In the genomic region with DNA sequence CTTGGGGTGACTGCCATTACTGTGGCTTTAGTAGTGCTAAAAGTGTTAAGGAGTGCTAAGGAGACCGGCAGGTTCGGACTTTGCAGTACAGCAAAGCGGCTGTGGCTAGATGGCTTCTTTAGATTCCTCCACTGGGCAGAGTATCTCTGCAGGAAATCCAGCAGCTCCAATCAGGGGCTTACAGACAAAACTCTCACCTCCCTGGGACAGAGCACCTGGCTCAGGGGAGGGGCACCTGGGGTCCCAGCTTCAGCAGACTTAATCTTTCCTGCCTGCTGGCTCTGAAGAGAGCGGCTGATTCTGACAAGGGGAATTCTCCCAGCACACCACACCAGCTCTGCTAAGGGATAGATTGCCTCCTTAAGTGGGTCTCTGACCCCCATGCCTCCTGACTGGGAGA, we compare ENCODE assay signal across 26 cellular contexts.
DNase-seq lines count a peak whose midpoint lies in the region; ATAC-seq and TF ChIP-seq lines count a peak whose summit lies in the region.
"Had no signal": no experiment of that assay in that cellular context is flagged by ENCODE, and none has a peak within 500 bp of the region (broad histone marks: within the 10 kb centered on the region; RNA-seq: fewer than 3 reads in every experiment).

No MANE protein-coding gene starts in this region.

- CTCF ChIA-PET in WTC11 (lab: Charles Lee), result no interaction called here

- H3K23ac ChIP-seq in mesendoderm (ENCODE audit: low read length), result no peak overlapping the region

- H3K27ac Mint-ChIP-seq in GM23338 (no peak overlapping the region), WTC11 (no peak overlapping the region)
- no peak overlapping the region for H3K27ac Mint-ChIP-seq in natural killer cell treated with Interleukin-12 subunit alpha and Interleukin-12 subunit beta and Interleukin-15 and Interleukin-18, amount 100 ng/mL, for 72 hours
- H3K27ac Mint-ChIP-seq: CD4-positive, alpha-beta memory T cell; CD4-positive, CD25-positive, alpha-beta regulatory T cell; CD8-positive, alpha-beta memory T cell had no signal

- H3K4me1 Mint-ChIP-seq in GM23338 (peaks cover 4% of the 10 kb centered on the region; the same call in 2 of the 3 replicates), WTC11 (peaks cover 7% of the 10 kb centered on the region)
- no peaks in the 10 kb centered on the region for H3K4me1 Mint-ChIP-seq in natural killer cell treated with Interleukin-12 subunit alpha and Interleukin-12 subunit beta and Interleukin-15 and Interleukin-18, amount 100 ng/mL, for 72 hours (ENCODE audit: low read depth in 2 of 2)
- H3K4me1 Mint-ChIP-seq: CD14-positive monocyte; CD4-positive, alpha-beta memory T cell; CD4-positive, CD25-positive, alpha-beta regulatory T cell; CD8-positive, alpha-beta memory T cell had no signal

- no CpG with 5 or more reads among the region's 4 CpGs for WGBS in mesendoderm (ENCODE audit: extremely low coverage, insufficient coverage, low lambda C conversion rate)

- H3K27me3 Mint-ChIP-seq in GM23338 (ENCODE audit: insufficient read depth, low read depth, poor library complexity) (no peaks in the 10 kb centered on the region), WTC11 (ENCODE audit: low read depth) (no peaks in the 10 kb centered on the region; the same call in 1 of the 2 replicates)
- H3K27me3 Mint-ChIP-seq in natural killer cell treated with Interleukin-12 subunit alpha and Interleukin-12 subunit beta and Interleukin-15 and Interleukin-18, amount 100 ng/mL, for 72 hours, result no peaks in the 10 kb centered on the region
- H3K27me3 Mint-ChIP-seq: CD4-positive, alpha-beta memory T cell; CD4-positive, CD25-positive, alpha-beta regulatory T cell; CD8-positive, alpha-beta memory T cell had no signal

- no peaks in the 10 kb centered on the region for H3K79me1 ChIP-seq in mesendoderm (ENCODE audit: low read length)

- POLR2A ChIA-PET in WTC11 (lab: Charles Lee), result no interaction called here

- H3K9me3 Mint-ChIP-seq in GM23338, result no peaks in the 10 kb centered on the region; the same call in 2 of the 3 replicates
- peaks cover 8% of the 10 kb centered on the region for H3K9me3 Mint-ChIP-seq in WTC11
- H3K9me3 Mint-ChIP-seq in natural killer cell treated with Interleukin-12 subunit alpha and Interleukin-12 subunit beta and Interleukin-15 and Interleukin-18, amount 100 ng/mL, for 72 hours, result peaks cover 33% of the 10 kb centered on the region

- no peak overlapping the region for H4K5ac ChIP-seq in mesendoderm (ENCODE audit: low read length)

- H2BK15ac ChIP-seq in mesendoderm (replicated peaks; ENCODE audit: low read depth), result no peak overlapping the region

- no peak overlapping the region for H2AK5ac ChIP-seq in mesendoderm (ENCODE audit: low read length)

- no peak overlapping the region for H3K18ac ChIP-seq in mesendoderm (ENCODE audit: low read length)

- H3K4me1 ChIP-seq in GM23338 (ENCODE audit: insufficient read depth) (no peaks in the 10 kb centered on the region), mesendoderm (ENCODE audit: control insufficient read depth, low read depth, low read length) (no peaks in the 10 kb centered on the region)
- H3K4me1 ChIP-seq: BE2C, BLaER1 had no signal

- no peak overlapping the region for H3K56ac ChIP-seq in mesendoderm (ENCODE audit: low read length)

- H3K27me3 ChIP-seq in GM23338 (ENCODE audit: insufficient read depth) (no peaks in the 10 kb centered on the region), mesendoderm (ENCODE audit: insufficient read depth, low read length, poor library complexity) (no peaks in the 10 kb centered on the region)
- H3K27me3 ChIP-seq: BE2C, BLaER1 had no signal

- no peak overlapping the region for H2BK5ac ChIP-seq in mesendoderm (ENCODE audit: low read length)

- ATAC-seq in GM23338 (peak; percentile 31; the same call in 2 of the 3 replicates), WTC11 (peak; percentile 60), GM21367 (IDR thresholded peaks at IDR 0.05; ENCODE audit: unreplicated experiment) (no peak)
- no peak for ATAC-seq in natural killer cell treated with Interleukin-12 subunit alpha and Interleukin-12 subunit beta and Interleukin-15 and Interleukin-18, amount 100 ng/mL, for 72 hours
- ATAC-seq: GM12878 had no signal

- no peak overlapping the region for H3K4me3 ChIP-seq in GM23338
- no peak overlapping the region for H3K4me3 ChIP-seq in mesendoderm (ENCODE audit: low read length)
- H3K4me3 ChIP-seq: BLaER1, GM12878 had no signal

- peaks cover 12% of the 10 kb centered on the region; the same call in 1 of the 2 replicates for H3K9me2 ChIP-seq in GM23338 (ENCODE audit: insufficient read depth)

- H3K4me3 Mint-ChIP-seq in GM23338, result no peak overlapping the region
- no peak overlapping the region for H3K4me3 Mint-ChIP-seq in WTC11
- no peak overlapping the region for H3K4me3 Mint-ChIP-seq in natural killer cell treated with Interleukin-12 subunit alpha and Interleukin-12 subunit beta and Interleukin-15 and Interleukin-18, amount 100 ng/mL, for 72 hours
- H3K4me3 Mint-ChIP-seq: CD14-positive monocyte; CD4-positive, alpha-beta memory T cell; CD4-positive, CD25-positive, alpha-beta regulatory T cell; CD8-positive, alpha-beta memory T cell had no signal

- H3K36me3 ChIP-seq in GM23338 (ENCODE audit: insufficient read depth), result no peaks in the 10 kb centered on the region
- H3K36me3 ChIP-seq in mesendoderm (ENCODE audit: control insufficient read depth, insufficient read depth, low read length), result no peaks in the 10 kb centered on the region
- H3K36me3 ChIP-seq: BE2C, BLaER1 had no signal

- DNase-seq in GM23338 (ENCODE audit: low spot score) (no peak), WTC11 (ENCODE audit: low spot score) (no peak), iPS-NIHi7 (ENCODE audit: extremely low spot score) (peak; percentile 11), mesendoderm (peak; percentile 54), GM20000 (ENCODE audit: low spot score) (no peak), pons (ENCODE audit: low spot score) (no peak)
- DNase-seq in natural killer cell treated with Interleukin-12 subunit alpha and Interleukin-12 subunit beta and Interleukin-15 and Interleukin-18, amount 100 ng/mL, for 72 hours (ENCODE audit: low spot score), result no peak
- DNase-seq: ACHN; BE2C; C1 segment of cervical spinal cord; CD4-positive, alpha-beta memory T cell; CD4-positive, CD25-positive, alpha-beta regulatory T cell; CD8-positive, alpha-beta memory T cell; COR-L47; DMS 273 treated with DMSO at 0.1 percent for 48 hours; DMS153; DMS53; DMS79; DND-41; EL; GDM1 had no signal

- no peak overlapping the region for H3K9ac ChIP-seq in mesendoderm (ENCODE audit: low read length)
- H3K9ac ChIP-seq: BLaER1 had no signal

- peak overlapping the region; percentile 80; the same call in 1 of the 2 replicates for H2AFZ ChIP-seq in GM23338

- H3K36me3 Mint-ChIP-seq in GM23338 (ENCODE audit: low read depth) (no peaks in the 10 kb centered on the region), WTC11 (no peaks in the 10 kb centered on the region)
- peaks cover 4% of the 10 kb centered on the region for H3K36me3 Mint-ChIP-seq in natural killer cell treated with Interleukin-12 subunit alpha and Interleukin-12 subunit beta and Interleukin-15 and Interleukin-18, amount 100 ng/mL, for 72 hours
- H3K36me3 Mint-ChIP-seq: CD14-positive monocyte; CD4-positive, alpha-beta memory T cell; CD4-positive, CD25-positive, alpha-beta regulatory T cell; CD8-positive, alpha-beta memory T cell had no signal

- H2BK120ac ChIP-seq in mesendoderm (ENCODE audit: low read depth, low read length), result no peak overlapping the region

- H3K27ac ChIP-seq in GM23338 (ENCODE audit: low read depth) (no peak overlapping the region), mesendoderm (ENCODE audit: low read depth, low read length) (no peak overlapping the region)
- H3K27ac ChIP-seq: 22Rv1, BLaER1 had no signal

- H3K79me2 ChIP-seq in GM23338 (replicated peaks; ENCODE audit: insufficient read depth) (no peaks in the 10 kb centered on the region), mesendoderm (ENCODE audit: control insufficient read depth, insufficient read depth, low read length) (no peaks in the 10 kb centered on the region)

- no peak overlapping the region for H3K4ac ChIP-seq in mesendoderm (ENCODE audit: low read depth, low read length)

- H3F3A ChIP-seq in GM23338 (replicated peaks; ENCODE audit: low read depth), result no peaks in the 10 kb centered on the region

- TF ChIP-seq CTCF in GM23338 (conservative IDR thresholded peaks at IDR 0.05; ENCODE audit: low read depth in 2 of 2), result no peak
- no peak for TF ChIP-seq CTCF in WTC11 (IDR thresholded peaks at IDR 0.05)
- TF ChIP-seq CTCF in GM20000 (IDR thresholded peaks at IDR 0.05; ENCODE audit: extremely low read depth, missing control alignments), result no peak

- no peaks in the 10 kb centered on the region for H4K20me1 ChIP-seq in GM23338 (replicated peaks; ENCODE audit: insufficient read depth)
- H4K20me1 ChIP-seq: BLaER1 had no signal

- no peak overlapping the region for H4K8ac ChIP-seq in mesendoderm (ENCODE audit: low read depth, low read length)

- no peak overlapping the region for H3K4me2 ChIP-seq in GM23338
- H3K4me2 ChIP-seq in mesendoderm (ENCODE audit: low read length), result no peak overlapping the region
- H3K4me2 ChIP-seq: BLaER1 had no signal

TF ChIP-seq in GM23338, 12 proteins besides CTCF, POLR2A, EP300 and RAD21 (continues in another document):
- no peak for TF ChIP-seq JUNB (IDR thresholded peaks at IDR 0.05; ENCODE audit: unreplicated experiment)
- TF ChIP-seq EZH2 (IDR thresholded peaks at IDR 0.05; ENCODE audit: low read depth, unreplicated experiment), result no peak
- no peak for TF ChIP-seq STAT1 (IDR thresholded peaks at IDR 0.05; ENCODE audit: unreplicated experiment)
- TF ChIP-seq EZH2phosphoT487 (IDR thresholded peaks at IDR 0.05; ENCODE audit: unreplicated experiment), result no peak
- TF ChIP-seq ZNF114 (CRISPR knock-in tag; IDR thresholded peaks at IDR 0.05), result no peak
- no peak for TF ChIP-seq ZNF331 (CRISPR knock-in tag; IDR thresholded peaks at IDR 0.05; ENCODE audit: low read depth)
- no peak for TF ChIP-seq CREB1 (CRISPR knock-in tag; IDR thresholded peaks at IDR 0.05; ENCODE audit: low read depth)

TF ChIP-seq in WTC11, 78 proteins besides CTCF, POLR2A, EP300 and RAD21:
- TF ChIP-seq IRF2 (CRISPR knock-in tag; IDR thresholded peaks at IDR 0.05; ENCODE audit: borderline replicate concordance, low read depth), result no peak

Comparison
In these comparisons a context has a peak if more than half of its experiments do, and no peak if none do; other contexts are left out.
1. ATAC-seq: peak in GM23338 (single experiment) and WTC11 (single experiment); none in GM21367 (single experiment) and natural killer cell treated with Interleukin-12 subunit alpha and Interleukin-12 subunit beta and Interleukin-15 and Interleukin-18, amount 100 ng/mL, for 72 hours (0 of 2).
2. DNase-seq: peak in iPS-NIHi7 (single experiment) and mesendoderm (single experiment); none in GM23338 (single experiment), WTC11 (single experiment), GM20000 (single experiment), pons (single experiment) and natural killer cell treated with Interleukin-12 subunit alpha and Interleukin-12 subunit beta and Interleukin-15 and Interleukin-18, amount 100 ng/mL, for 72 hours (single experiment).